Comparison of ENCODE assay signal across 1 cellular context in genomic region chr7:25834050-25834449, GRCh38.
A peak's percentile ranks its signal among the peaks of the same experiment; 100 is the strongest.
TF ChIP-seq lines count a peak whose summit lies in the region.

No MANE protein-coding gene starts in this region.

TF ChIP-seq in K562, 482 proteins besides CTCF, POLR2A, EP300 and RAD21 (continued from another document):
- TF ChIP-seq, protein P1, sequence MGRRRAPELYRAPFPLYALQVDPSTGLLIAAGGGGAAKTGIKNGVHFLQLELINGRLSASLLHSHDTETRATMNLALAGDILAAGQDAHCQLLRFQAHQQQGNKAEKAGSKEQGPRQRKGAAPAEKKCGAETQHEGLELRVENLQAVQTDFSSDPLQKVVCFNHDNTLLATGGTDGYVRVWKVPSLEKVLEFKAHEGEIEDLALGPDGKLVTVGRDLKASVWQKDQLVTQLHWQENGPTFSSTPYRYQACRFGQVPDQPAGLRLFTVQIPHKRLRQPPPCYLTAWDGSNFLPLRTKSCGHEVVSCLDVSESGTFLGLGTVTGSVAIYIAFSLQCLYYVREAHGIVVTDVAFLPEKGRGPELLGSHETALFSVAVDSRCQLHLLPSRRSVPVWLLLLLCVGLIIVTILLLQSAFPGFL (CRISPR knock-in tag; IDR thresholded peaks at IDR 0.05): no peak
- TF ChIP-seq HMBOX1 (IDR thresholded peaks at IDR 0.05): no peak
- TF ChIP-seq ZNF589 (CRISPR knock-in tag; IDR thresholded peaks at IDR 0.05; ENCODE audit: low read depth): 0 out of 2 replicates have a peak, but pooled peaks have one; percentile 68
- TF ChIP-seq HNRNPL (IDR thresholded peaks at IDR 0.05; ENCODE audit: low read depth, low read length): no peak
- TF ChIP-seq IRF1 (CRISPR knock-in tag; IDR thresholded peaks at IDR 0.05; ENCODE audit: borderline replicate concordance): no peak
- TF ChIP-seq FIP1L1 (IDR thresholded peaks at IDR 0.05; ENCODE audit: low read depth, low read length, poor library complexity, severe bottlenecking): no peak
- no peak for TF ChIP-seq SP2 (IDR thresholded peaks at IDR 0.05; ENCODE audit: extremely low read depth, low read depth, low read length, poor library complexity, severe bottlenecking)
- TF ChIP-seq ATF7 (IDR thresholded peaks at IDR 0.05): peak; percentile 64; the same call in 1 of the 2 replicates
- TF ChIP-seq, protein P2, sequence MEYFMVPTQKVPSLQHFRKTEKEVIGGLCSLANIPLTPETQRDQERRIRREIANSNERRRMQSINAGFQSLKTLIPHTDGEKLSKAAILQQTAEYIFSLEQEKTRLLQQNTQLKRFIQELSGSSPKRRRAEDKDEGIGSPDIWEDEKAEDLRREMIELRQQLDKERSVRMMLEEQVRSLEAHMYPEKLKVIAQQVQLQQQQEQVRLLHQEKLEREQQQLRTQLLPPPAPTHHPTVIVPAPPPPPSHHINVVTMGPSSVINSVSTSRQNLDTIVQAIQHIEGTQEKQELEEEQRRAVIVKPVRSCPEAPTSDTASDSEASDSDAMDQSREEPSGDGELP (CRISPR knock-in tag; IDR thresholded peaks at IDR 0.05; ENCODE audit: borderline replicate concordance): no peak
- TF ChIP-seq, protein P3, sequence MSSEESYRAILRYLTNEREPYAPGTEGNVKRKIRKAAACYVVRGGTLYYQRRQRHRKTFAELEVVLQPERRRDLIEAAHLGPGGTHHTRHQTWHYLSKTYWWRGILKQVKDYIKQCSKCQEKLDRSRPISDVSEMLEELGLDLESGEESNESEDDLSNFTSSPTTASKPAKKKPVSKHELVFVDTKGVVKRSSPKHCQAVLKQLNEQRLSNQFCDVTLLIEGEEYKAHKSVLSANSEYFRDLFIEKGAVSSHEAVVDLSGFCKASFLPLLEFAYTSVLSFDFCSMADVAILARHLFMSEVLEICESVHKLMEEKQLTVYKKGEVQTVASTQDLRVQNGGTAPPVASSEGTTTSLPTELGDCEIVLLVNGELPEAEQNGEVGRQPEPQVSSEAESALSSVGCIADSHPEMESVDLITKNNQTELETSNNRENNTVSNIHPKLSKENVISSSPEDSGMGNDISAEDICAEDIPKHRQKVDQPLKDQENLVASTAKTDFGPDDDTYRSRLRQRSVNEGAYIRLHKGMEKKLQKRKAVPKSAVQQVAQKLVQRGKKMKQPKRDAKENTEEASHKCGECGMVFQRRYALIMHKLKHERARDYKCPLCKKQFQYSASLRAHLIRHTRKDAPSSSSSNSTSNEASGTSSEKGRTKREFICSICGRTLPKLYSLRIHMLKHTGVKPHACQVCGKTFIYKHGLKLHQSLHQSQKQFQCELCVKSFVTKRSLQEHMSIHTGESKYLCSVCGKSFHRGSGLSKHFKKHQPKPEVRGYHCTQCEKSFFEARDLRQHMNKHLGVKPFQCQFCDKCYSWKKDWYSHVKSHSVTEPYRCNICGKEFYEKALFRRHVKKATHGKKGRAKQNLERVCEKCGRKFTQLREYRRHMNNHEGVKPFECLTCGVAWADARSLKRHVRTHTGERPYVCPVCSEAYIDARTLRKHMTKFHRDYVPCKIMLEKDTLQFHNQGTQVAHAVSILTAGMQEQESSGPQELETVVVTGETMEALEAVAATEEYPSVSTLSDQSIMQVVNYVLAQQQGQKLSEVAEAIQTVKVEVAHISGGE (CRISPR knock-in tag; IDR thresholded peaks at IDR 0.05): 0 out of 6 replicates have a peak, but pooled peaks of 1 of the 3 experiments have one; percentile 25
- peak; percentile 28; the same call in 1 of the 2 replicates for TF ChIP-seq JUND (IDR thresholded peaks at IDR 0.05; ENCODE audit: borderline replicate concordance, low read depth, low read length)
- peak; percentile 60; the same call in 1 of the 3 replicates for TF ChIP-seq JUND (tag; IDR thresholded peaks at IDR 0.05; ENCODE audit: borderline replicate concordance, low read depth, low read length)
- no peak for TF ChIP-seq NFXL1 (CRISPR knock-in tag; IDR thresholded peaks at IDR 0.05)
- TF ChIP-seq CHD7 (IDR thresholded peaks at IDR 0.05; ENCODE audit: low read depth, low read length): no peak
- no peak for TF ChIP-seq RBM22 (IDR thresholded peaks at IDR 0.05; ENCODE audit: low read depth, low read length, poor library complexity, severe bottlenecking)
- no peak for TF ChIP-seq ATF1 (CRISPR knock-in tag; IDR thresholded peaks at IDR 0.05)
- 0 out of 2 replicates have a peak, but pooled peaks have one; percentile 12 for TF ChIP-seq ATF1 (tag; IDR thresholded peaks at IDR 0.05)
- TF ChIP-seq KDM4B (IDR thresholded peaks at IDR 0.05; ENCODE audit: borderline replicate concordance in 2 of 2, low read depth in 1 of 2): no peak
- no peak for TF ChIP-seq GATAD2B (IDR thresholded peaks at IDR 0.05; ENCODE audit: borderline replicate concordance)
- no peak for TF ChIP-seq ZNF77 (CRISPR knock-in tag; IDR thresholded peaks at IDR 0.05)
- TF ChIP-seq ZNF274 (IDR thresholded peaks at IDR 0.05; ENCODE audit: borderline replicate concordance, low read depth, low read length): no peak
- no peak for TF ChIP-seq OTX1 (CRISPR knock-in tag; IDR thresholded peaks at IDR 0.05)
- TF ChIP-seq ZNF444 (CRISPR knock-in tag; IDR thresholded peaks at IDR 0.05): 0 out of 2 replicates have a peak, but pooled peaks have one; percentile 17
- TF ChIP-seq ID3 (CRISPR knock-in tag; IDR thresholded peaks at IDR 0.05): no peak
- TF ChIP-seq ID3 (tag; IDR thresholded peaks at IDR 0.05): no peak
- TF ChIP-seq SPI1 (IDR thresholded peaks at IDR 0.05; ENCODE audit: borderline replicate concordance, low read depth, low read length): peak; percentile 82; the same call in 1 of the 2 replicates
